24 cellular contexts compared by ENCODE assay signal in the genomic region with DNA sequence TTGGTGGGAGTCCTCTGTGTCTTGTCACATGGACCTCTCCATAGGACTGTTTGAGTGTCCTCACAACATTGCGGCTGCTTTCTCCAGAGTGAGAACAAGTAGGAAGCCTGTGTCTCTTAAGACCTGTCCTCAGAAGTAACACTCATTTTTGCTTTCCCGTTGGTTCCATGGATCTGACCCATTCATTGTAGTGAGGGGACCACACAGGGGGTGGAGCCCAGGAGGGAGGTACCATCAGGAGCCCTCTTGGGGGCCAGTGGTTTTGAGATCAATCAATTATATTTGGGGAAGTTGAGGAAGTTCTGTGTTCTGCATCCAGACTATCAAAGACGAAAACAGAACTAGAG. TPM values are rescaled to one million over a fixed set of nuclear protein-coding genes. Genes with fewer than 3 reads are reported as not detected.
DNase-seq lines count a peak whose midpoint lies in the region; ATAC-seq, FAIRE-seq and TF ChIP-seq lines count a peak whose summit lies in the region.
"Had no signal": no experiment of that assay in that cellular context is flagged by ENCODE, and none has a peak within 500 bp of the region (broad histone marks: within the 10 kb centered on the region; RNA-seq: fewer than 3 reads in every experiment).

No MANE protein-coding gene starts in this region.

- no peaks in the 10 kb centered on the region for H3K36me3 Mint-ChIP-seq in natural killer cell treated with Interleukin-12 subunit alpha and Interleukin-12 subunit beta and Interleukin-15 and Interleukin-18, amount 100 ng/mL, for 72 hours
- H3K36me3 Mint-ChIP-seq in natural killer cell = no peaks in the 10 kb centered on the region
- H3K36me3 Mint-ChIP-seq in activated CD4-positive, alpha-beta memory T cell treated with anti-CD3 and anti-CD28 coated beads, Interleukin-2, amount 10 ng/mL, durations not matched to agents 7 days and 5 days (ENCODE audit: low read depth) = peaks cover 11% of the 10 kb centered on the region
- H3K36me3 Mint-ChIP-seq: naive thymus-derived CD8-positive, alpha-beta T cell had no signal

- H3K4me1 Mint-ChIP-seq in natural killer cell treated with Interleukin-12 subunit alpha and Interleukin-12 subunit beta and Interleukin-15 and Interleukin-18, amount 100 ng/mL, for 72 hours (ENCODE audit: low read depth in 2 of 2) = peaks cover 9 to 17% of the 10 kb centered on the region in 2 donors
- H3K4me1 Mint-ChIP-seq in natural killer cell = no peaks in the 10 kb centered on the region
- H3K4me1 Mint-ChIP-seq in activated CD4-positive, alpha-beta memory T cell treated with anti-CD3 and anti-CD28 coated beads, Interleukin-2, amount 10 ng/mL, durations not matched to agents 7 days and 5 days = peaks cover 36% of the 10 kb centered on the region

- intact Hi-C loops in natural killer cell (cut with micrococcal nuclease) = no loop called here

- ATAC-seq in natural killer cell treated with Interleukin-12 subunit alpha and Interleukin-12 subunit beta and Interleukin-15 and Interleukin-18, amount 100 ng/mL, for 72 hours = no peak
- ATAC-seq in natural killer cell = no peak
- ATAC-seq in foreskin keratinocyte = no peak
- ATAC-seq: naive thymus-derived CD8-positive, alpha-beta T cell had no signal

- peak overlapping the region; percentile 94 for H3K27ac ChIP-seq in foreskin keratinocyte
- H3K27ac ChIP-seq: colonic mucosa, thyroid gland, VCaP had no signal

- CTCF ChIA-PET in activated CD4-positive, alpha-beta memory T cell treated with anti-CD3 and anti-CD28 coated beads, Interleukin-2, amount 10 ng/mL, durations not matched to agents 7 days and 5 days (lab: Charles Lee) = interaction anchor here (1.2 kb wide), 1 partner anchor 172 kb away, joined by 3 read pairs; no protein-coding TSS in a partner anchor

- POLR2A ChIA-PET in activated CD4-positive, alpha-beta memory T cell treated with anti-CD3 and anti-CD28 coated beads, Interleukin-2, amount 10 ng/mL, durations not matched to agents 7 days and 5 days (lab: Charles Lee) = interaction anchor here (1.9 kb wide), 1 partner anchor 9 kb away, joined by 4 read pairs; no protein-coding TSS in a partner anchor

- H3K4me1 ChIP-seq in foreskin keratinocyte = peaks cover 6% of the 10 kb centered on the region
- H3K4me1 ChIP-seq: colonic mucosa had no signal

- peak overlapping the region; percentile 47 for H3K4me3 Mint-ChIP-seq in natural killer cell treated with Interleukin-12 subunit alpha and Interleukin-12 subunit beta and Interleukin-15 and Interleukin-18, amount 100 ng/mL, for 72 hours
- H3K4me3 Mint-ChIP-seq in natural killer cell = no peak overlapping the region
- no peak overlapping the region for H3K4me3 Mint-ChIP-seq in activated CD4-positive, alpha-beta memory T cell treated with anti-CD3 and anti-CD28 coated beads, Interleukin-2, amount 10 ng/mL, durations not matched to agents 7 days and 5 days
- H3K4me3 Mint-ChIP-seq: activated naive CD4-positive, alpha-beta T cell treated with anti-CD3 and anti-CD28 coated beads, Interleukin-2, amount 50 U/mL, for 24 hours; activated T-cell treated with anti-CD3 and anti-CD28 coated beads, Interleukin-2, amount 50 U/mL, for 4 hours; CD8-positive, alpha-beta memory T cell had no signal

- no peaks in the 10 kb centered on the region for H3K9me3 Mint-ChIP-seq in natural killer cell treated with Interleukin-12 subunit alpha and Interleukin-12 subunit beta and Interleukin-15 and Interleukin-18, amount 100 ng/mL, for 72 hours
- H3K9me3 Mint-ChIP-seq in natural killer cell = no peaks in the 10 kb centered on the region
- peaks cover 20% of the 10 kb centered on the region for H3K9me3 Mint-ChIP-seq in activated CD4-positive, alpha-beta memory T cell treated with anti-CD3 and anti-CD28 coated beads, Interleukin-2, amount 10 ng/mL, durations not matched to agents 7 days and 5 days
- H3K9me3 Mint-ChIP-seq: activated naive CD4-positive, alpha-beta T cell treated with anti-CD3 and anti-CD28 coated beads, Interleukin-2, amount 50 U/mL, for 24 hours; activated T-cell treated with anti-CD3 and anti-CD28 coated beads, Interleukin-2, amount 50 U/mL, for 4 hours had no signal

- DNase-seq in natural killer cell treated with Interleukin-12 subunit alpha and Interleukin-12 subunit beta and Interleukin-15 and Interleukin-18, amount 100 ng/mL, for 72 hours (ENCODE audit: low spot score) = no peak
- DNase-seq in natural killer cell = no peak
- DNase-seq in activated CD4-positive, alpha-beta memory T cell treated with anti-CD3 and anti-CD28 coated beads, Interleukin-2, amount 10 ng/mL, durations not matched to agents 7 days and 5 days = no peak
- no peak for DNase-seq in foreskin keratinocyte
- DNase-seq in urothelium cell line (ENCODE audit: low spot score) = no peak
- DNase-seq in dedifferentiated amniotic fluid mesenchymal stem cell (ENCODE audit: extremely low spot score) = no peak
- DNase-seq in DMS53 (lab: John Stamatoyannopoulos, UW) = no peak
- no peak for DNase-seq in activated effector memory CD4-positive, alpha-beta T cell treated with anti-CD3 and anti-CD28 coated beads, Interleukin-2, amount 50 U/mL, for 16 hours
- DNase-seq: activated T-cell treated with anti-CD3 and anti-CD28 coated beads, Interleukin-2, amount 50 U/mL, for 4 hours; CD8-positive, alpha-beta memory T cell; colonic mucosa; hypothalamus; islet precursor cell; KG1; naive thymus-derived CD8-positive, alpha-beta T cell; NCI-H187; NCI-H2227 treated with DMSO at 0.1 percent for 48 hours; NCI-H82; thyroid gland had no signal

- H3K27ac Mint-ChIP-seq in natural killer cell treated with Interleukin-12 subunit alpha and Interleukin-12 subunit beta and Interleukin-15 and Interleukin-18, amount 100 ng/mL, for 72 hours = peak overlapping the region in 1 of 2 donors; percentile 25
- H3K27ac Mint-ChIP-seq in natural killer cell = no peak overlapping the region
- peak overlapping the region; percentile 74 for H3K27ac Mint-ChIP-seq in activated CD4-positive, alpha-beta memory T cell treated with anti-CD3 and anti-CD28 coated beads, Interleukin-2, amount 10 ng/mL, durations not matched to agents 7 days and 5 days
- H3K27ac Mint-ChIP-seq: CD8-positive, alpha-beta memory T cell had no signal

- no peak for TF ChIP-seq CTCF in natural killer cell (IDR thresholded peaks at IDR 0.05)
- TF ChIP-seq CTCF in foreskin keratinocyte (conservative IDR thresholded peaks at IDR 0.05) = no peak

- peaks cover 23 to 27% of the 10 kb centered on the region in 2 donors for H3K27me3 Mint-ChIP-seq in natural killer cell treated with Interleukin-12 subunit alpha and Interleukin-12 subunit beta and Interleukin-15 and Interleukin-18, amount 100 ng/mL, for 72 hours
- H3K27me3 Mint-ChIP-seq in natural killer cell (ENCODE audit: low read depth in 2 of 2) = peaks cover 36 to 40% of the 10 kb centered on the region in 2 donors
- H3K27me3 Mint-ChIP-seq in activated CD4-positive, alpha-beta memory T cell treated with anti-CD3 and anti-CD28 coated beads, Interleukin-2, amount 10 ng/mL, durations not matched to agents 7 days and 5 days = peaks cover 27% of the 10 kb centered on the region

- FAIRE-seq in urothelium cell line (lab: Jason Lieb, UNC) = peak; percentile 30
- FAIRE-seq: GM12891 had no signal

- H3K27me3 ChIP-seq in foreskin keratinocyte = peaks cover 14% of the 10 kb centered on the region

RNA-seq across cellular contexts. Expression of a gene that starts 5.4 kb away (rescaled TPM):
- under 1 TPM in 1 of 2 donors, not detected in 1; 0.40 TPM for total RNA-seq in natural killer cell treated with Interleukin-12 subunit alpha and Interleukin-12 subunit beta and Interleukin-15 and Interleukin-18, amount 100 ng/mL, for 72 hours
- total RNA-seq in natural killer cell = under 1 TPM; 0.33 to 0.49 (median 0.36) TPM
- total RNA-seq in activated CD4-positive, alpha-beta memory T cell treated with anti-CD3 and anti-CD28 coated beads, Interleukin-2, amount 10 ng/mL, durations not matched to agents 7 days and 5 days = under 1 TPM; 0.28 to 0.38 TPM
- total RNA-seq in foreskin keratinocyte = 0.88 and 0.95 TPM in 2 replicates
- 0.44 and 0.46 TPM in 2 replicates for polyA plus RNA-seq in foreskin keratinocyte
- total RNA-seq: lung microvascular endothelial cell had no signal
- polyA plus RNA-seq: naive thymus-derived CD8-positive, alpha-beta T cell had no signal

RNA-seq across cellular contexts. Expression of a gene that starts 53.5 kb away (rescaled TPM):
- 100 to 1,000 TPM; 135 to 338 TPM for total RNA-seq in natural killer cell treated with Interleukin-12 subunit alpha and Interleukin-12 subunit beta and Interleukin-15 and Interleukin-18, amount 100 ng/mL, for 72 hours
- total RNA-seq in natural killer cell = 100 to 1,000 TPM in 2 of 3 donors, 10 to 100 TPM in 1; 75.3 to 111 (median 110) TPM
- 100 to 1,000 TPM; 200 to 203 TPM for total RNA-seq in activated CD4-positive, alpha-beta memory T cell treated with anti-CD3 and anti-CD28 coated beads, Interleukin-2, amount 10 ng/mL, durations not matched to agents 7 days and 5 days
- total RNA-seq in foreskin keratinocyte = 4.2 and 5.5 TPM in 2 replicates
- polyA plus RNA-seq in foreskin keratinocyte = 5.7 and 6.1 TPM in 2 replicates
- total RNA-seq: SK-MEL-5 had no signal

Comparison
In these comparisons a context has a peak if more than half of its experiments do, and no peak if none do; other contexts are left out.
1. RNA of a gene that starts 53.5 kb away (total RNA-seq): 135 to 338 TPM in natural killer cell treated with Interleukin-12 subunit alpha and Interleukin-12 subunit beta and Interleukin-15 and Interleukin-18, amount 100 ng/mL, for 72 hours, 200 to 203 TPM in activated CD4-positive, alpha-beta memory T cell treated with anti-CD3 and anti-CD28 coated beads, Interleukin-2, amount 10 ng/mL, durations not matched to agents 7 days and 5 days and 75.3 to 111 TPM in natural killer cell; 4.2 to 5.5 TPM in foreskin keratinocyte; every median in the first group is over 10 times any median in the second.